33 cellular contexts compared by ENCODE assay signal in the genomic region with DNA sequence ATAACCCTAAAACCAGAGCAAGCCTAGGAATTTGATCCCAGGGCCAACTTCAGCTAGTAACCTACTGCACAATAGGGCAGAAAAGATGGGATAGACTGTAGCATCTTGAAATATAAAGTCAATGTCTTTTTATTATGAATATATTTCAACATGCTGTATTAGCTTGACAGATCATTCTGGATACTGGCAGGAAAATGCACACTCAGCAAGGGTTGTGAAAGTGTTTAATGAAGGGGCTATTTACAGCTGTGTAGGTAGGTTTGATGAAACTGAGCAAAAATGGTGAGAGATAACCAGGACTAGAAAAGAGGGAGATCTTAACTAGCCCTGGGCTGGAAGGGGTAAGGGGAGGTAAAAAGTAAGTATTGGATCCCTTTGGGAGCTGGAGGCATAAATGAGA.
"Had no signal": no experiment of that assay in that cellular context is flagged by ENCODE, and none has a peak within 500 bp of the region (broad histone marks: within the 10 kb centered on the region; RNA-seq: fewer than 3 reads in every experiment).

No MANE protein-coding gene starts in this region.

- H3K4me2 ChIP-seq: SK-N-SH had no signal

- DNase-seq: activated CD4-positive, alpha-beta memory T cell treated with anti-CD3 and anti-CD28 coated beads for 36 hours; activated CD4-positive, alpha-beta T cell treated with anti-CD3 and anti-CD28 coated beads, Interleukin-2, amount 10 ng/mL, durations not matched to agents 24 days and 14 days; activated CD4-positive, CD25-positive, alpha-beta regulatory T cell treated with anti-CD3 and anti-CD28 coated beads, Interleukin-2, amount 50 U/mL, for 72 hours; activated CD8-positive, alpha-beta memory T cell treated with anti-CD3 and anti-CD28 coated beads, Interleukin-2, amount 50 U/mL, for 4 hours; activated effector memory CD4-positive, alpha-beta T cell treated with anti-CD3 and anti-CD28 coated beads, Interleukin-2, amount 50 U/mL, for 16 hours; activated naive CD4-positive, alpha-beta T cell treated with anti-CD3 and anti-CD28 coated beads for 36 hours; activated naive CD8-positive, alpha-beta T cell treated with anti-CD3 and anti-CD28 coated beads for 36 hours; activated T-cell treated with anti-CD3 and anti-CD28 coated beads, Interleukin-2, amount 50 U/mL, for 1 hour; adrenal gland; cerebellar nuclear complex; cortex of kidney; hippocampal formation; left colon; naive thymus-derived CD4-positive, alpha-beta T cell; SK-N-SH; stimulated activated CD4-positive, alpha-beta T cell treated with anti-CD3 and anti-CD28 coated beads, Interleukin-4, amount 100 ng/mL, for 24 hours; stimulated activated naive CD8-positive, alpha-beta T cell treated with anti-CD3 and anti-CD28 coated beads, Interleukin-15, amount 100 ng/mL, for 72 hours; SW 1271; T-helper 9 cell had no signal

- ATAC-seq: naive thymus-derived CD4-positive, alpha-beta T cell; sciatic nerve; stimulated activated memory B cell treated with anti-CD40 and anti-IgM and Interleukin-4, amounts not matched to agents 10 μg/mL and 1 μg/mL and 100 μg/mL, for 72 hours; stimulated activated naive CD8-positive, alpha-beta T cell treated with anti-CD3 and anti-CD28 coated beads, Interleukin-15, amount 100 ng/mL, for 72 hours had no signal

- H3K27ac ChIP-seq: ascending aorta, cardiac muscle cell, epithelial cell of prostate, skin epidermis, suprapubic skin had no signal

- H3K36me3 ChIP-seq: adrenal gland, ascending aorta, cardiac muscle cell, tibial nerve had no signal

- H3K4me3 Mint-ChIP-seq: activated CD4-positive, alpha-beta memory T cell treated with anti-CD3 and anti-CD28 coated beads for 36 hours; activated CD4-positive, alpha-beta T cell treated with anti-CD3 and anti-CD28 coated beads, Interleukin-2, amount 10 ng/mL, durations not matched to agents 24 days and 14 days; activated naive CD4-positive, alpha-beta T cell treated with anti-CD3 and anti-CD28 coated beads for 36 hours; activated naive CD8-positive, alpha-beta T cell treated with anti-CD3 and anti-CD28 coated beads for 36 hours; activated T-helper 1 cell treated with anti-CD3 and anti-CD28 coated beads, Interleukin-12 subunit alpha, Interleukin-12 subunit beta, Interleukin-2, Interleukin-4 antibody, amounts not matched to agents 30 ng/mL and 10 ng/mL and 1 ng/mL, durations not matched to agents 14 hours and 24 hours and 36 hours; brain; mesothelial cell of epicardium; naive thymus-derived CD4-positive, alpha-beta T cell; stimulated activated memory B cell treated with anti-CD40 and anti-IgM and Interleukin-4, amounts not matched to agents 10 μg/mL and 1 μg/mL and 100 μg/mL, for 72 hours; stimulated activated naive CD8-positive, alpha-beta T cell treated with anti-CD3 and anti-CD28 coated beads, Interleukin-15, amount 100 ng/mL, for 72 hours; T-helper 1 cell treated with Interleukin-12 subunit alpha and Interleukin-12 subunit beta and Interleukin-4 antibody, amounts not matched to agents 30 μg/mL and 1 μg/mL, for 36 hours had no signal

- H3K9me3 ChIP-seq: adrenal gland, ascending aorta, SK-N-SH, suprapubic skin, tibial nerve had no signal

- H3K4me3 ChIP-seq: adrenal gland, ascending aorta, cardiac muscle cell, skin epidermis, suprapubic skin, tibial nerve had no signal

- H3K9ac ChIP-seq: SK-N-SH had no signal

- H3K27me3 Mint-ChIP-seq: activated naive CD8-positive, alpha-beta T cell treated with anti-CD3 and anti-CD28 coated beads for 36 hours; stimulated activated naive CD8-positive, alpha-beta T cell treated with anti-CD3 and anti-CD28 coated beads, Interleukin-15, amount 100 ng/mL, for 72 hours had no signal

- H3K9me3 Mint-ChIP-seq: activated CD4-positive, alpha-beta memory T cell treated with anti-CD3 and anti-CD28 coated beads for 36 hours; activated CD4-positive, alpha-beta T cell treated with anti-CD3 and anti-CD28 coated beads, Interleukin-2, amount 10 ng/mL, durations not matched to agents 24 days and 14 days; activated naive CD4-positive, alpha-beta T cell treated with anti-CD3 and anti-CD28 coated beads for 36 hours; activated naive CD8-positive, alpha-beta T cell treated with anti-CD3 and anti-CD28 coated beads for 36 hours; activated T-helper 1 cell treated with anti-CD3 and anti-CD28 coated beads, Interleukin-12 subunit alpha, Interleukin-12 subunit beta, Interleukin-2, Interleukin-4 antibody, amounts not matched to agents 30 ng/mL and 10 ng/mL and 1 ng/mL, durations not matched to agents 14 hours and 24 hours and 36 hours; mesothelial cell of epicardium; stimulated activated memory B cell treated with anti-CD40 and anti-IgM and Interleukin-4, amounts not matched to agents 10 μg/mL and 1 μg/mL and 100 μg/mL, for 72 hours; stimulated activated naive CD8-positive, alpha-beta T cell treated with anti-CD3 and anti-CD28 coated beads, Interleukin-15, amount 100 ng/mL, for 72 hours; T-helper 1 cell treated with Interleukin-12 subunit alpha and Interleukin-12 subunit beta and Interleukin-4 antibody, amounts not matched to agents 30 μg/mL and 1 μg/mL, for 36 hours had no signal

- H3K27me3 ChIP-seq: adrenal gland, ascending aorta, cardiac muscle cell, suprapubic skin, tibial nerve had no signal

- H3K36me3 Mint-ChIP-seq: activated CD4-positive, alpha-beta memory T cell treated with anti-CD3 and anti-CD28 coated beads for 36 hours; activated naive CD8-positive, alpha-beta T cell treated with anti-CD3 and anti-CD28 coated beads for 36 hours; brain; mesothelial cell of epicardium; naive thymus-derived CD4-positive, alpha-beta T cell; stimulated activated memory B cell treated with anti-CD40 and anti-IgM and Interleukin-4, amounts not matched to agents 10 μg/mL and 1 μg/mL and 100 μg/mL, for 72 hours had no signal

- FAIRE-seq: keratinocyte, TTC549 had no signal

- H3K4me1 Mint-ChIP-seq: activated CD4-positive, alpha-beta T cell treated with anti-CD3 and anti-CD28 coated beads, Interleukin-2, amount 10 ng/mL, durations not matched to agents 24 days and 14 days; activated naive CD8-positive, alpha-beta T cell treated with anti-CD3 and anti-CD28 coated beads for 36 hours; naive thymus-derived CD4-positive, alpha-beta T cell; stimulated activated memory B cell treated with anti-CD40 and anti-IgM and Interleukin-4, amounts not matched to agents 10 μg/mL and 1 μg/mL and 100 μg/mL, for 72 hours; stimulated activated naive CD8-positive, alpha-beta T cell treated with anti-CD3 and anti-CD28 coated beads, Interleukin-15, amount 100 ng/mL, for 72 hours had no signal

- H3K27ac Mint-ChIP-seq: activated CD4-positive, alpha-beta memory T cell treated with anti-CD3 and anti-CD28 coated beads for 36 hours; activated CD4-positive, alpha-beta T cell treated with anti-CD3 and anti-CD28 coated beads, Interleukin-2, amount 10 ng/mL, durations not matched to agents 24 days and 14 days; activated naive CD4-positive, alpha-beta T cell treated with anti-CD3 and anti-CD28 coated beads for 36 hours; activated naive CD8-positive, alpha-beta T cell treated with anti-CD3 and anti-CD28 coated beads for 36 hours; activated T-helper 1 cell treated with anti-CD3 and anti-CD28 coated beads, Interleukin-12 subunit alpha, Interleukin-12 subunit beta, Interleukin-2, Interleukin-4 antibody, amounts not matched to agents 30 ng/mL and 10 ng/mL and 1 ng/mL, durations not matched to agents 14 hours and 24 hours and 36 hours; brain; mesothelial cell of epicardium; naive thymus-derived CD4-positive, alpha-beta T cell; stimulated activated memory B cell treated with anti-CD40 and anti-IgM and Interleukin-4, amounts not matched to agents 10 μg/mL and 1 μg/mL and 100 μg/mL, for 72 hours; stimulated activated naive CD8-positive, alpha-beta T cell treated with anti-CD3 and anti-CD28 coated beads, Interleukin-15, amount 100 ng/mL, for 72 hours; T-helper 1 cell treated with Interleukin-12 subunit alpha and Interleukin-12 subunit beta and Interleukin-4 antibody, amounts not matched to agents 30 μg/mL and 1 μg/mL, for 36 hours had no signal
